In genomic region chr1:52152976-52153375, GRCh38 we compare ENCODE assay signal across 23 cellular contexts. TPM values are rescaled to one million over a fixed set of nuclear protein-coding genes. Genes with fewer than 3 reads are reported as not detected.
DNase-seq lines count a peak whose midpoint lies in the region; ATAC-seq, FAIRE-seq and TF ChIP-seq lines count a peak whose summit lies in the region.
"Had no signal": no experiment of that assay in that cellular context is flagged by ENCODE, and none has a peak within 500 bp of the region (broad histone marks: within the 10 kb centered on the region; RNA-seq: fewer than 3 reads in every experiment).

No MANE protein-coding gene starts in this region.

- H3K9me2 ChIP-seq in SK-N-SH: no peaks in the 10 kb centered on the region

- H3K9me3 ChIP-seq in SK-N-SH: no peaks in the 10 kb centered on the region
- no peaks in the 10 kb centered on the region for H3K9me3 ChIP-seq in mammary epithelial cell (replicated peaks; ENCODE audit: insufficient read depth, low read length)

- H3K27me3 ChIP-seq in SK-N-SH (ENCODE audit: insufficient read depth) (no peaks in the 10 kb centered on the region), mammary epithelial cell (ENCODE audit: insufficient read depth, low read length) (no peaks in the 10 kb centered on the region)

- POLR2A ChIA-PET in SK-N-SH (lab: Yijun Ruan, JAX): no interaction called here

- H3K27ac ChIP-seq in SK-N-SH (ENCODE audit: low read depth in 2 of 2, low read length in 1 of 2) (no peak overlapping the region), mammary epithelial cell (ENCODE audit: insufficient read depth, low read depth, low read length) (no peak overlapping the region)
- H3K27ac ChIP-seq: 22Rv1 had no signal

- BruUV-seq in mammary epithelial cell (replicated peaks; lab: Mats Ljungman, UMichigan): no TSS peak

- H3K36me3 ChIP-seq in SK-N-SH (replicated peaks in 1 of 2; ENCODE audit: control insufficient read depth in 1 of 2, insufficient read depth in 2 of 2, low read length in 1 of 2) (no peaks in the 10 kb centered on the region), mammary epithelial cell (ENCODE audit: insufficient read depth, low read length) (no peaks in the 10 kb centered on the region)

- no peak overlapping the region for H3K4me2 ChIP-seq in SK-N-SH
- H3K4me2 ChIP-seq in mammary epithelial cell (ENCODE audit: insufficient read depth, low read depth, low read length): no peak overlapping the region

- H3K4me1 ChIP-seq in SK-N-SH (ENCODE audit: control insufficient read depth in 1 of 2, insufficient read depth in 2 of 2, low read depth in 1 of 2, low read length in 1 of 2) (peaks cover 0 to 7% of the 10 kb centered on the region in 2 experiments; a peak in 1 of 4 replicates), mammary epithelial cell (ENCODE audit: insufficient read depth, low read length) (peaks cover 4% of the 10 kb centered on the region)

- TF ChIP-seq CTCF in SK-N-SH (IDR thresholded peaks at IDR 0.05) (no peak), mammary epithelial cell (conservative IDR thresholded peaks at IDR 0.05 in 1 of 2, IDR thresholded peaks at IDR 0.05 in 1 of 2; ENCODE audit: extremely low read depth in 1 of 2, insufficient read depth in 1 of 2, low read depth in 1 of 2, low read length in 2 of 2) (no peak)

- no peak for DNase-seq in SK-N-SH
- DNase-seq in mammary epithelial cell: peak; percentile 13
- DNase-seq in fibroblast of peridontal ligament (ENCODE audit: extremely low read depth): peak; percentile 30
- no peak for DNase-seq in iPS-NIHi11 (ENCODE audit: low spot score)
- no peak for DNase-seq in stimulated activated CD4-positive, alpha-beta T cell treated with anti-CD3 and anti-CD28 coated beads, Interleukin-4, amount 100 ng/mL, for 24 hours
- DNase-seq in RCC 7860 (ENCODE audit: low spot score): no peak
- DNase-seq: CD4-positive, alpha-beta T cell; DMS153; GF-D8; KG1; MV-4-11; NCI-H1417; NCI-H187; NCI-H2107; NCI-H524; NCI-H82; OCI-M1; SHP77 treated with DMSO at 0.1 percent for 48 hours had no signal

- TF ChIP-seq EP300 in SK-N-SH (IDR thresholded peaks at IDR 0.05; ENCODE audit: borderline replicate concordance in 1 of 2, low read depth in 1 of 2, low read length in 1 of 2): no peak

- H2AFZ ChIP-seq in SK-N-SH (ENCODE audit: low read depth) (no peak overlapping the region), mammary epithelial cell (ENCODE audit: low read depth, low read length) (no peak overlapping the region)

- H4K20me1 ChIP-seq in SK-N-SH (ENCODE audit: insufficient read depth): peaks cover 3% of the 10 kb centered on the region; the same call in 1 of the 2 replicates
- no peaks in the 10 kb centered on the region for H4K20me1 ChIP-seq in mammary epithelial cell (ENCODE audit: insufficient read depth, low read length)

- H3K79me2 ChIP-seq in SK-N-SH (ENCODE audit: insufficient read depth): peaks cover 68% of the 10 kb centered on the region
- H3K79me2 ChIP-seq in mammary epithelial cell (ENCODE audit: insufficient read depth, low read length): peaks cover 91% of the 10 kb centered on the region

- no peak for FAIRE-seq in RCC 7860 (lab: Jason Lieb, UNC)
- FAIRE-seq: GM12878, H1 had no signal

- TF ChIP-seq RAD21 in SK-N-SH (IDR thresholded peaks at IDR 0.05; ENCODE audit: low read length): no peak

- H3K9ac ChIP-seq in SK-N-SH: no peak overlapping the region
- H3K9ac ChIP-seq in mammary epithelial cell (ENCODE audit: insufficient read depth, low read length): no peak overlapping the region

- dilution Hi-C loops in mammary epithelial cell (cut with HindIII; ENCODE audit: low sequenced_read_pairs): no loop called here

- in situ Hi-C loops in mammary epithelial cell (cut with MboI; ENCODE audit: low sequenced_read_pairs in 2 of 2): no loop called here

- CTCF ChIA-PET in SK-N-SH (lab: Yijun Ruan, JAX) (interaction anchor here (0.6 to 2.3 kb wide), 3 partner anchors 10 to 177 kb away, joined by 3 to 7 read pairs (median 3); no protein-coding TSS in a partner anchor), mammary epithelial cell (lab: Charles Lee; ENCODE audit: low non-redundant PET) (no interaction called here)

- H3F3A ChIP-seq in SK-N-SH (replicated peaks; ENCODE audit: insufficient read depth): no peaks in the 10 kb centered on the region

- H3K4me3 ChIP-seq in SK-N-SH (ENCODE audit: low read depth in 2 of 2, low read length in 1 of 2) (no peak overlapping the region), mammary epithelial cell (replicated peaks in 1 of 3; ENCODE audit: insufficient read depth in 1 of 3, low read depth in 2 of 3, low read length in 3 of 3) (no peak overlapping the region)
- H3K4me3 ChIP-seq: GM12878 had no signal

- ATAC-seq in SK-N-SH treated with all-trans-retinoic acid at 6 μM for 48 hours (peak; percentile 39; the same call in 2 of the 3 replicates), GM21360 (IDR thresholded peaks at IDR 0.05; ENCODE audit: unreplicated experiment) (no peak)
- ATAC-seq: GM12878 had no signal

- intact Hi-C loops in mammary epithelial cell (cut with micrococcal nuclease): no loop called here

TF ChIP-seq in SK-N-SH treated with all-trans-retinoic acid at 6 μM for 48 hours, 23 proteins besides CTCF, POLR2A, EP300 and RAD21 (continues in another document):
- TF ChIP-seq CSDC2 (CRISPR knock-in tag; IDR thresholded peaks at IDR 0.05) (no peak), ZFP3 (CRISPR knock-in tag; IDR thresholded peaks at IDR 0.05) (no peak), GLIS3 (CRISPR knock-in tag; IDR thresholded peaks at IDR 0.05) (no peak), ZFP30 (CRISPR knock-in tag; IDR thresholded peaks at IDR 0.05) (no peak), CREB5 (CRISPR knock-in tag; IDR thresholded peaks at IDR 0.05; ENCODE audit: low read depth) (no peak), TCF4 (CRISPR knock-in tag; IDR thresholded peaks at IDR 0.05; ENCODE audit: borderline replicate concordance) (no peak), RARB (CRISPR knock-in tag; IDR thresholded peaks at IDR 0.05) (no peak)

TF ChIP-seq in SK-N-SH, 30 proteins besides CTCF, POLR2A, EP300 and RAD21 (continues in another document):
- no peak for TF ChIP-seq GATA2 (CRISPR knock-in tag; IDR thresholded peaks at IDR 0.05)
- TF ChIP-seq FOXM1 (IDR thresholded peaks at IDR 0.05; ENCODE audit: low read depth): no peak
- no peak for TF ChIP-seq RXRA (IDR thresholded peaks at IDR 0.05; ENCODE audit: borderline replicate concordance, low read depth)
- TF ChIP-seq POLR2AphosphoS5 (IDR thresholded peaks at IDR 0.05; ENCODE audit: low read depth, low read length): no peak
- TF ChIP-seq NFIC (IDR thresholded peaks at IDR 0.05; ENCODE audit: borderline replicate concordance): no peak
- no peak for TF ChIP-seq FOSL2 (IDR thresholded peaks at IDR 0.05; ENCODE audit: borderline replicate concordance, low read depth)
- TF ChIP-seq, protein P1, sequence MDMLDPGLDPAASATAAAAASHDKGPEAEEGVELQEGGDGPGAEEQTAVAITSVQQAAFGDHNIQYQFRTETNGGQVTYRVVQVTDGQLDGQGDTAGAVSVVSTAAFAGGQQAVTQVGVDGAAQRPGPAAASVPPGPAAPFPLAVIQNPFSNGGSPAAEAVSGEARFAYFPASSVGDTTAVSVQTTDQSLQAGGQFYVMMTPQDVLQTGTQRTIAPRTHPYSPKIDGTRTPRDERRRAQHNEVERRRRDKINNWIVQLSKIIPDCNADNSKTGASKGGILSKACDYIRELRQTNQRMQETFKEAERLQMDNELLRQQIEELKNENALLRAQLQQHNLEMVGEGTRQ (IDR thresholded peaks at IDR 0.05; ENCODE audit: borderline replicate concordance, low read depth, low read length): no peak
- no peak for TF ChIP-seq YY1 (IDR thresholded peaks at IDR 0.05; ENCODE audit: low read depth)
- TF ChIP-seq MAX (IDR thresholded peaks at IDR 0.05; ENCODE audit: low read depth): no peak
- TF ChIP-seq, protein P2, sequence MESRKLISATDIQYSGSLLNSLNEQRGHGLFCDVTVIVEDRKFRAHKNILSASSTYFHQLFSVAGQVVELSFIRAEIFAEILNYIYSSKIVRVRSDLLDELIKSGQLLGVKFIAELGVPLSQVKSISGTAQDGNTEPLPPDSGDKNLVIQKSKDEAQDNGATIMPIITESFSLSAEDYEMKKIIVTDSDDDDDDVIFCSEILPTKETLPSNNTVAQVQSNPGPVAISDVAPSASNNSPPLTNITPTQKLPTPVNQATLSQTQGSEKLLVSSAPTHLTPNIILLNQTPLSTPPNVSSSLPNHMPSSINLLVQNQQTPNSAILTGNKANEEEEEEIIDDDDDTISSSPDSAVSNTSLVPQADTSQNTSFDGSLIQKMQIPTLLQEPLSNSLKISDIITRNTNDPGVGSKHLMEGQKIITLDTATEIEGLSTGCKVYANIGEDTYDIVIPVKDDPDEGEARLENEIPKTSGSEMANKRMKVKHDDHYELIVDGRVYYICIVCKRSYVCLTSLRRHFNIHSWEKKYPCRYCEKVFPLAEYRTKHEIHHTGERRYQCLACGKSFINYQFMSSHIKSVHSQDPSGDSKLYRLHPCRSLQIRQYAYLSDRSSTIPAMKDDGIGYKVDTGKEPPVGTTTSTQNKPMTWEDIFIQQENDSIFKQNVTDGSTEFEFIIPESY (IDR thresholded peaks at IDR 0.05; ENCODE audit: borderline replicate concordance, low read depth): no peak
- no peak for TF ChIP-seq SMC3 (IDR thresholded peaks at IDR 0.05; ENCODE audit: low read depth, low read length)
- TF ChIP-seq GABPA (IDR thresholded peaks at IDR 0.05; ENCODE audit: low read depth): no peak
- no peak for TF ChIP-seq NRF1 (IDR thresholded peaks at IDR 0.05; ENCODE audit: low read depth, low read length)
- TF ChIP-seq RCOR1 (IDR thresholded peaks at IDR 0.05; ENCODE audit: low read length): no peak
- no peak for TF ChIP-seq JUND (IDR thresholded peaks at IDR 0.05)

RNA-seq across cellular contexts. Expression of gene ZFYVE9, which starts 11.1 kb away (rescaled TPM):
- polyA plus RNA-seq in SK-N-SH (2012; rRNA removed) (4.1 and 5.4 TPM in 2 replicates), mammary epithelial cell (10.2 TPM)
- polyA plus RNA-seq in SK-N-SH (2012; cell fraction: cytosol; rRNA removed): 5.9 and 6.4 TPM in 2 replicates
- polyA plus RNA-seq in SK-N-SH (2012; cell fraction: nucleus; rRNA removed): 2.5 and 5.3 TPM in 2 replicates
- 10 to 100 TPM; 35.4 to 42.0 TPM for total RNA-seq in mammary epithelial cell
- polyA minus RNA-seq in mammary epithelial cell: 39.3 TPM

Comparison
In these comparisons a context has a peak if more than half of its experiments do, and no peak if none do; other contexts are left out.
1. DNase-seq: peak in mammary epithelial cell (single experiment) and fibroblast of peridontal ligament (single experiment); none in SK-N-SH (single experiment), iPS-NIHi11 (single experiment), stimulated activated CD4-positive, alpha-beta T cell treated with anti-CD3 and anti-CD28 coated beads, Interleukin-4, amount 100 ng/mL, for 24 hours (single experiment) and RCC 7860 (single experiment).